In genomic region chr20:36343641-36344040, GRCh38 we compare ENCODE assay signal across 16 cellular contexts. TPM values are rescaled to one million over a fixed set of nuclear protein-coding genes. Genes with fewer than 3 reads are reported as not detected.
DNase-seq lines count a peak whose midpoint lies in the region; ATAC-seq and TF ChIP-seq lines count a peak whose summit lies in the region.
"Had no signal": no experiment of that assay in that cellular context is flagged by ENCODE, and none has a peak within 500 bp of the region (broad histone marks: within the 10 kb centered on the region; RNA-seq: fewer than 3 reads in every experiment).

No MANE protein-coding gene starts in this region.

- H3K4me1 ChIP-seq in HEK293 (ENCODE audit: control insufficient read depth, insufficient read depth, low read length): no peaks in the 10 kb centered on the region
- peaks cover 2% of the 10 kb centered on the region for H3K4me1 ChIP-seq in mesenchymal stem cell (ENCODE audit: control insufficient read depth, insufficient read depth, low read depth, low read length)
- no peaks in the 10 kb centered on the region for H3K4me1 ChIP-seq in SK-N-SH (ENCODE audit: control insufficient read depth in 1 of 2, insufficient read depth in 2 of 2, low read depth in 1 of 2, low read length in 1 of 2)
- H3K4me1 ChIP-seq: BE2C, BLaER1, Caco-2 had no signal

- POLR2A ChIA-PET in HEK293 (lab: Yijun Ruan, JAX) (no interaction called here), SK-N-SH (lab: Yijun Ruan, JAX) (no interaction called here)

- TF ChIP-seq CTCF in HEK293 (tag by site-specific recombination; IDR thresholded peaks at IDR 0.05): no peak
- TF ChIP-seq CTCF in SK-N-SH (IDR thresholded peaks at IDR 0.05): no peak

- H3K9me3 ChIP-seq in HEK293 (ENCODE audit: control insufficient read depth, insufficient read depth, low read depth, low read length): no peaks in the 10 kb centered on the region
- H3K9me3 ChIP-seq in mesenchymal stem cell (ENCODE audit: control insufficient read depth, low read length): no peaks in the 10 kb centered on the region
- H3K9me3 ChIP-seq in SK-N-SH: no peaks in the 10 kb centered on the region
- H3K9me3 ChIP-seq: BE2C, BLaER1, Caco-2 had no signal

- no peak overlapping the region for H3K4ac ChIP-seq in mesenchymal stem cell (ENCODE audit: low read depth in 1 of 2, low read length in 2 of 2)

- H3K27ac ChIP-seq in HEK293 (ENCODE audit: extremely low read depth, low read depth, low read length) (no peak overlapping the region), mesenchymal stem cell (ENCODE audit: low read length, poor library complexity, severe bottlenecking) (no peak overlapping the region), SK-N-SH (ENCODE audit: low read depth in 2 of 2, low read length in 1 of 2) (no peak overlapping the region)
- H3K27ac ChIP-seq: BLaER1 had no signal

- H3K9ac ChIP-seq in mesenchymal stem cell (ENCODE audit: low read length): no peak overlapping the region
- no peak overlapping the region for H3K9ac ChIP-seq in SK-N-SH
- H3K9ac ChIP-seq: BLaER1 had no signal

- no peak overlapping the region for H2AK5ac ChIP-seq in mesenchymal stem cell (ENCODE audit: low read length, severe bottlenecking)

- no peak overlapping the region for H3K14ac ChIP-seq in mesenchymal stem cell (ENCODE audit: low read length in 2 of 2)

- no peak for ATAC-seq in HG02588 (IDR thresholded peaks at IDR 0.05; ENCODE audit: unreplicated experiment)
- ATAC-seq: CD8-positive, alpha-beta T cell had no signal

- no peak overlapping the region for H2BK120ac ChIP-seq in mesenchymal stem cell (ENCODE audit: low read depth, low read length)

- no peaks in the 10 kb centered on the region for H3K9me2 ChIP-seq in SK-N-SH

- H3K4me3 ChIP-seq in HEK293 (ENCODE audit: low read depth, low read length) (no peak overlapping the region), mesenchymal stem cell (ENCODE audit: insufficient read depth in 1 of 2, low read depth in 1 of 2, low read length in 2 of 2) (no peak overlapping the region), SK-N-SH (ENCODE audit: low read depth in 2 of 2, low read length in 1 of 2) (no peak overlapping the region)
- H3K4me3 ChIP-seq: BLaER1 had no signal

- no peak overlapping the region for H4K8ac ChIP-seq in mesenchymal stem cell (ENCODE audit: low read length)

- no peaks in the 10 kb centered on the region for H4K20me1 ChIP-seq in SK-N-SH (ENCODE audit: insufficient read depth)

- peak overlapping the region; percentile 1 for H2BK15ac ChIP-seq in mesenchymal stem cell (ENCODE audit: low read depth, poor library complexity, severe bottlenecking)

- H2AFZ ChIP-seq in mesenchymal stem cell (ENCODE audit: low read depth, low read length): no peak overlapping the region
- no peak overlapping the region for H2AFZ ChIP-seq in SK-N-SH (ENCODE audit: low read depth)

- WGBS in mesenchymal stem cell: 82% methylated on average over 5 of the region's 5 CpGs
- WGBS in SK-N-SH (ENCODE audit: low lambda C conversion rate): 30% methylated on average over 5 of the region's 5 CpGs

- H3K18ac ChIP-seq in mesenchymal stem cell (ENCODE audit: low read depth in 1 of 2, low read length in 2 of 2): no peak overlapping the region

- peaks cover 6 to 58% of the 10 kb centered on the region in 2 experiments for H3K27me3 ChIP-seq in mesenchymal stem cell (ENCODE audit: control insufficient read depth in 1 of 2, insufficient read depth in 1 of 2, low read length in 2 of 2)
- H3K27me3 ChIP-seq in SK-N-SH (ENCODE audit: insufficient read depth): no peaks in the 10 kb centered on the region
- H3K27me3 ChIP-seq: BE2C, BLaER1 had no signal

- no peak overlapping the region for H4K91ac ChIP-seq in mesenchymal stem cell (ENCODE audit: low read length)

- no peak overlapping the region for H2BK5ac ChIP-seq in mesenchymal stem cell (ENCODE audit: low read depth, low read length, poor library complexity, severe bottlenecking)

- TF ChIP-seq EP300 in SK-N-SH (IDR thresholded peaks at IDR 0.05; ENCODE audit: borderline replicate concordance in 1 of 2, low read depth in 1 of 2, low read length in 1 of 2): no peak

- H3K4me2 ChIP-seq in mesenchymal stem cell (ENCODE audit: low read length, poor library complexity, severe bottlenecking): no peak overlapping the region
- no peak overlapping the region for H3K4me2 ChIP-seq in SK-N-SH
- H3K4me2 ChIP-seq: BLaER1 had no signal

- no peak for DNase-seq in mesenchymal stem cell
- DNase-seq in SK-N-SH: no peak
- DNase-seq in mucosa of gallbladder (ENCODE audit: low spot score): no peak
- DNase-seq: 8988T; ACHN; BE2C; C1 segment of cervical spinal cord; Caco-2; Calu3; CD4-positive, alpha-beta T cell; CD8-positive, alpha-beta T cell; DMS79 treated with DMSO at 0.1 percent for 48 hours; GF-D8 had no signal

- H3K79me2 ChIP-seq in SK-N-SH (ENCODE audit: insufficient read depth): no peaks in the 10 kb centered on the region

- TF ChIP-seq RAD21 in SK-N-SH (IDR thresholded peaks at IDR 0.05; ENCODE audit: low read length): no peak

- H2BK12ac ChIP-seq in mesenchymal stem cell (ENCODE audit: low read length in 2 of 2): no peak overlapping the region

- CTCF ChIA-PET in HEK293 (lab: Yijun Ruan, JAX): interaction anchor here (0.7 kb wide), 1 partner anchor 24 kb away, joined by 3 read pairs; no protein-coding TSS in a partner anchor
- CTCF ChIA-PET in SK-N-SH (lab: Yijun Ruan, JAX): interaction anchor here (0.7 to 2.3 kb wide), 5 partner anchors 9 to 187 kb away, joined by 3 to 11 read pairs (median 4); no protein-coding TSS in a partner anchor

- no peak overlapping the region for H3K23ac ChIP-seq in mesenchymal stem cell (ENCODE audit: low read length in 2 of 2)

- no peaks in the 10 kb centered on the region for H3K36me3 ChIP-seq in HEK293 (ENCODE audit: control insufficient read depth in 2 of 2, insufficient read depth in 1 of 2, low read length in 2 of 2)
- no peaks in the 10 kb centered on the region for H3K36me3 ChIP-seq in mesenchymal stem cell (ENCODE audit: control insufficient read depth in 1 of 2, insufficient read depth in 2 of 2, low read depth in 1 of 2, low read length in 2 of 2)
- H3K36me3 ChIP-seq in SK-N-SH (replicated peaks in 1 of 2; ENCODE audit: control insufficient read depth in 1 of 2, insufficient read depth in 2 of 2, low read length in 1 of 2): no peaks in the 10 kb centered on the region
- H3K36me3 ChIP-seq: BE2C, BLaER1 had no signal

- no peaks in the 10 kb centered on the region for H3K79me1 ChIP-seq in mesenchymal stem cell (replicated peaks; ENCODE audit: low read length, poor library complexity, severe bottlenecking)

- no peaks in the 10 kb centered on the region for H3F3A ChIP-seq in SK-N-SH (replicated peaks; ENCODE audit: insufficient read depth)

TF ChIP-seq in HEK293, 187 proteins besides CTCF, POLR2A, EP300 and RAD21 (continues in another document):
- TF ChIP-seq, protein P1, sequence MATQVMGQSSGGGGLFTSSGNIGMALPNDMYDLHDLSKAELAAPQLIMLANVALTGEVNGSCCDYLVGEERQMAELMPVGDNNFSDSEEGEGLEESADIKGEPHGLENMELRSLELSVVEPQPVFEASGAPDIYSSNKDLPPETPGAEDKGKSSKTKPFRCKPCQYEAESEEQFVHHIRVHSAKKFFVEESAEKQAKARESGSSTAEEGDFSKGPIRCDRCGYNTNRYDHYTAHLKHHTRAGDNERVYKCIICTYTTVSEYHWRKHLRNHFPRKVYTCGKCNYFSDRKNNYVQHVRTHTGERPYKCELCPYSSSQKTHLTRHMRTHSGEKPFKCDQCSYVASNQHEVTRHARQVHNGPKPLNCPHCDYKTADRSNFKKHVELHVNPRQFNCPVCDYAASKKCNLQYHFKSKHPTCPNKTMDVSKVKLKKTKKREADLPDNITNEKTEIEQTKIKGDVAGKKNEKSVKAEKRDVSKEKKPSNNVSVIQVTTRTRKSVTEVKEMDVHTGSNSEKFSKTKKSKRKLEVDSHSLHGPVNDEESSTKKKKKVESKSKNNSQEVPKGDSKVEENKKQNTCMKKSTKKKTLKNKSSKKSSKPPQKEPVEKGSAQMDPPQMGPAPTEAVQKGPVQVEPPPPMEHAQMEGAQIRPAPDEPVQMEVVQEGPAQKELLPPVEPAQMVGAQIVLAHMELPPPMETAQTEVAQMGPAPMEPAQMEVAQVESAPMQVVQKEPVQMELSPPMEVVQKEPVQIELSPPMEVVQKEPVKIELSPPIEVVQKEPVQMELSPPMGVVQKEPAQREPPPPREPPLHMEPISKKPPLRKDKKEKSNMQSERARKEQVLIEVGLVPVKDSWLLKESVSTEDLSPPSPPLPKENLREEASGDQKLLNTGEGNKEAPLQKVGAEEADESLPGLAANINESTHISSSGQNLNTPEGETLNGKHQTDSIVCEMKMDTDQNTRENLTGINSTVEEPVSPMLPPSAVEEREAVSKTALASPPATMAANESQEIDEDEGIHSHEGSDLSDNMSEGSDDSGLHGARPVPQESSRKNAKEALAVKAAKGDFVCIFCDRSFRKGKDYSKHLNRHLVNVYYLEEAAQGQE (tag by site-specific recombination; IDR thresholded peaks at IDR 0.05): no peak

TF ChIP-seq in SK-N-SH, 30 proteins besides CTCF, POLR2A, EP300 and RAD21 (continues in another document):
- TF ChIP-seq SMC3 (IDR thresholded peaks at IDR 0.05; ENCODE audit: low read depth, low read length) (no peak), TCF12 (IDR thresholded peaks at IDR 0.05) (no peak), FOXM1 (IDR thresholded peaks at IDR 0.05; ENCODE audit: low read depth) (no peak), IRF3 (IDR thresholded peaks at IDR 0.05; ENCODE audit: low read depth, low read length) (no peak), NFIC (IDR thresholded peaks at IDR 0.05; ENCODE audit: borderline replicate concordance) (no peak), RFX5 (IDR thresholded peaks at IDR 0.05; ENCODE audit: low read length) (no peak), JUND (IDR thresholded peaks at IDR 0.05) (no peak), SIN3A (IDR thresholded peaks at IDR 0.05; ENCODE audit: borderline replicate concordance, low read depth, low read length) (no peak), FOXJ3 (CRISPR knock-in tag; IDR thresholded peaks at IDR 0.05) (no peak)

RNA-seq across cellular contexts. Expression of gene DLGAP4, which starts 37.5 kb away (rescaled TPM):
- polyA plus RNA-seq in mesenchymal stem cell (2013, experiment 1 of 2): 110 TPM
- 104 TPM for polyA plus RNA-seq in mesenchymal stem cell (2013, experiment 2 of 2)
- 12.7 and 31.2 TPM in 2 replicates for polyA plus RNA-seq in SK-N-SH (2012; rRNA removed)
- 16.5 and 24.1 TPM in 2 replicates for polyA plus RNA-seq in SK-N-SH (2012; cell fraction: cytosol; rRNA removed)
- polyA plus RNA-seq in SK-N-SH (2012; cell fraction: nucleus; rRNA removed): 65.0 and 82.1 TPM in 2 replicates
- total RNA-seq in mucosa of gallbladder: 78.4 TPM
